In genomic region chr17:9018731-9019130, GRCh38 we compare ENCODE assay signal across 18 cellular contexts. TPM values are rescaled to one million over a fixed set of nuclear protein-coding genes. Genes with fewer than 3 reads are reported as not detected.
DNase-seq lines count a peak whose midpoint lies in the region; TF ChIP-seq lines count a peak whose summit lies in the region.
"Had no signal": no experiment of that assay in that cellular context is flagged by ENCODE, and none has a peak within 500 bp of the region (broad histone marks: within the 10 kb centered on the region; RNA-seq: fewer than 3 reads in every experiment).

No MANE protein-coding gene starts in this region.

- intact Hi-C loops in sigmoid colon (cut with DNase I) = no loop called here

- no peaks in the 10 kb centered on the region for H3K9me3 ChIP-seq in HEK293 (ENCODE audit: control insufficient read depth, insufficient read depth, low read depth, low read length)
- H3K9me3 ChIP-seq in sigmoid colon = no peaks in the 10 kb centered on the region

- TF ChIP-seq CTCF in HEK293 (tag by site-specific recombination; IDR thresholded peaks at IDR 0.05) (no peak), sigmoid colon (IDR thresholded peaks at IDR 0.05) (no peak)

- H3K27ac ChIP-seq in HEK293 (ENCODE audit: extremely low read depth, low read depth, low read length) (no peak overlapping the region), sigmoid colon (no peak overlapping the region)
- H3K27ac ChIP-seq: BLaER1 treated with 17β-estradiol and CSF1 and Interleukin-3, amounts not matched to agents 10 nM and 100 nM had no signal

- CTCF ChIA-PET in HEK293 (lab: Yijun Ruan, JAX) = interaction anchor here (0.7 to 1.9 kb wide), 5 partner anchors 15 to 51 kb away, joined by 3 to 8 read pairs (median 5); no protein-coding TSS in a partner anchor

- no peak for TF ChIP-seq POLR2A in sigmoid colon (IDR thresholded peaks at IDR 0.05)

- WGBS in sigmoid colon, 2 donors = 70 to 71% methylated on average over 4 of the region's 4 CpGs

- DNase-seq in activated CD8-positive, alpha-beta memory T cell treated with anti-CD3 and anti-CD28 coated beads, Interleukin-2, amount 50 U/mL, for 48 hours = peak; percentile 7
- DNase-seq in activated CD8-positive, alpha-beta memory T cell treated with anti-CD3 and anti-CD28 coated beads, Interleukin-2, amount 50 U/mL, for 4 hours = no peak
- DNase-seq in mesenteric fat pad (ENCODE audit: low spot score) = peak; percentile 18
- peak; percentile 34 for DNase-seq in sigmoid colon
- DNase-seq in Kasumi-1 (lab: John Stamatoyannopoulos, UW) = no peak
- no peak for DNase-seq in stimulated activated CD4-positive, alpha-beta T cell treated with anti-CD3 and anti-CD28 coated beads, Interleukin-1b, Interleukin-23, amount 100 ng/mL, for 48 hours
- no peak for DNase-seq in NCI-H146 treated with DMSO at 0.1 percent for 48 hours (lab: John Stamatoyannopoulos, UW; ENCODE audit: unreplicated experiment)
- DNase-seq: CD8-positive, alpha-beta T cell; DMS 273 treated with DMSO at 0.1 percent for 48 hours; DMS53; DND-41; HCEC 1CT; HFFc6 had no signal

- no peak for TF ChIP-seq EP300 in sigmoid colon (IDR thresholded peaks at IDR 0.05)

- H3K36me3 ChIP-seq in HEK293 (ENCODE audit: control insufficient read depth in 2 of 2, insufficient read depth in 1 of 2, low read length in 2 of 2) = peaks cover 0 to 12% of the 10 kb centered on the region in 2 experiments; a peak in 1 of 3 replicates
- no peaks in the 10 kb centered on the region for H3K36me3 ChIP-seq in sigmoid colon
- H3K36me3 ChIP-seq: BLaER1 treated with 17β-estradiol and CSF1 and Interleukin-3, amounts not matched to agents 10 nM and 100 nM had no signal

- POLR2A ChIA-PET in HEK293 (lab: Yijun Ruan, JAX) = no interaction called here

- peaks cover 13% of the 10 kb centered on the region for H3K4me1 ChIP-seq in HEK293 (ENCODE audit: control insufficient read depth, insufficient read depth, low read length)
- peaks cover 0 to 29% (median 26%) of the 10 kb centered on the region in 4 donors for H3K4me1 ChIP-seq in sigmoid colon

- peaks cover 0 to 12% (median 0%) of the 10 kb centered on the region in 3 donors for H3K27me3 ChIP-seq in sigmoid colon

- H3K4me3 ChIP-seq in HEK293 (ENCODE audit: low read depth, low read length) (no peak overlapping the region), sigmoid colon (no peak overlapping the region)
- H3K4me3 ChIP-seq: BLaER1 treated with 17β-estradiol and CSF1 and Interleukin-3, amounts not matched to agents 10 nM and 100 nM had no signal

TF ChIP-seq in HEK293, 187 proteins besides CTCF, POLR2A, EP300 and RAD21:
- TF ChIP-seq ZNF747 (tag by site-specific recombination; IDR thresholded peaks at IDR 0.05) (no peak), PRDM4 (tag by site-specific recombination; IDR thresholded peaks at IDR 0.05) (peak; percentile 72)
TF ChIP-seq in HEK293: peak in this region for 1.

RNA-seq across cellular contexts. Expression of gene NTN1, which starts 2.6 kb away (rescaled TPM):
- total RNA-seq in mesenteric fat pad (3.1 TPM), sigmoid colon (10 to 100 TPM; 10.5 to 20.3 (median 16.3) TPM)
- polyA plus RNA-seq in sigmoid colon = 1 to 10 TPM in 2 of 3 donors, under 1 TPM in 1; 0.69 to 3.3 (median 1.2) TPM
- total RNA-seq: HFFc6 had no signal

RNA-seq across cellular contexts. Expression of gene PIK3R5, which starts 53.2 kb away (rescaled TPM):
- 34.5 TPM for total RNA-seq in mesenteric fat pad
- total RNA-seq in sigmoid colon = 10 to 100 TPM in 2 of 4 donors, 1 to 10 TPM in 2; 5.4 to 13.6 (median 9.9) TPM
- 10 to 100 TPM in 1 of 3 donors, 1 to 10 TPM in 2; 2.4 to 12.4 (median 3.5) TPM for polyA plus RNA-seq in sigmoid colon
- total RNA-seq: A172, H4, HFFc6, HT-29 had no signal

Comparison
In these comparisons a context has a peak if more than half of its experiments do, and no peak if none do; other contexts are left out.
1. DNase-seq: peak in activated CD8-positive, alpha-beta memory T cell treated with anti-CD3 and anti-CD28 coated beads, Interleukin-2, amount 50 U/mL, for 48 hours (single experiment), mesenteric fat pad (single experiment) and sigmoid colon (single experiment); none in activated CD8-positive, alpha-beta memory T cell treated with anti-CD3 and anti-CD28 coated beads, Interleukin-2, amount 50 U/mL, for 4 hours (single experiment), Kasumi-1 (0 of 2), stimulated activated CD4-positive, alpha-beta T cell treated with anti-CD3 and anti-CD28 coated beads, Interleukin-1b, Interleukin-23, amount 100 ng/mL, for 48 hours (single experiment) and NCI-H146 treated with DMSO at 0.1 percent for 48 hours (single experiment).